Comparison of ENCODE assay signal across 15 cellular contexts in genomic region chr16:55981557-55981956, GRCh38.
A peak's percentile ranks its signal among the peaks of the same experiment; 100 is the strongest.
DNase-seq lines count a peak whose midpoint lies in the region; ATAC-seq, FAIRE-seq and TF ChIP-seq lines count a peak whose summit lies in the region.
"Had no signal": no experiment of that assay in that cellular context is flagged by ENCODE, and none has a peak within 500 bp of the region (broad histone marks: within the 10 kb centered on the region; RNA-seq: fewer than 3 reads in every experiment).

No MANE protein-coding gene starts in this region.

- no peak overlapping the region for H3K4me3 Mint-ChIP-seq in astrocyte (ENCODE audit: unreplicated experiment)
- H3K4me3 Mint-ChIP-seq: CD4-positive, CD25-positive, alpha-beta regulatory T cell had no signal

- H3K4me1 Mint-ChIP-seq in astrocyte (ENCODE audit: low read depth, unreplicated experiment): peaks cover 4% of the 10 kb centered on the region
- H3K4me1 Mint-ChIP-seq: CD4-positive, CD25-positive, alpha-beta regulatory T cell had no signal

- FAIRE-seq in astrocyte (lab: Jason Lieb, UNC): no peak
- no peak for FAIRE-seq in frontal cortex (lab: Jason Lieb, UNC)
- FAIRE-seq: GM12891 had no signal

- 8% methylated on average over 2 of the region's 2 CpGs for WGBS in smooth muscle cell (ENCODE audit: low lambda C conversion rate)

- H3F3A ChIP-seq in smooth muscle cell (ENCODE audit: low read depth): no peaks in the 10 kb centered on the region

- no peaks in the 10 kb centered on the region for H3K27me3 Mint-ChIP-seq in astrocyte (ENCODE audit: low read depth, unreplicated experiment)

- no peaks in the 10 kb centered on the region for H3K9me3 Mint-ChIP-seq in astrocyte (ENCODE audit: unreplicated experiment)

- H3K79me2 ChIP-seq in astrocyte (ENCODE audit: insufficient read depth, low read length): no peaks in the 10 kb centered on the region
- no peaks in the 10 kb centered on the region for H3K79me2 ChIP-seq in smooth muscle cell (ENCODE audit: low read depth)

- H3K9me3 ChIP-seq in astrocyte (ENCODE audit: insufficient read depth, low read depth, low read length): no peaks in the 10 kb centered on the region
- no peaks in the 10 kb centered on the region for H3K9me3 ChIP-seq in smooth muscle cell (replicated peaks; ENCODE audit: low read depth)
- H3K9me3 ChIP-seq: BLaER1 treated with 17β-estradiol and CSF1 and Interleukin-3, amounts not matched to agents 10 nM and 100 nM had no signal

- H3K4me3 ChIP-seq in astrocyte (ENCODE audit: insufficient read depth, low read depth, low read length): no peak overlapping the region
- H3K4me3 ChIP-seq in smooth muscle cell: no peak overlapping the region
- H3K4me3 ChIP-seq: BLaER1 treated with 17β-estradiol and CSF1 and Interleukin-3, amounts not matched to agents 10 nM and 100 nM; GM23248 had no signal

- H3K4me1 ChIP-seq in astrocyte (ENCODE audit: insufficient read depth, low read length) (no peaks in the 10 kb centered on the region), smooth muscle cell (ENCODE audit: low read depth) (peaks cover 9% of the 10 kb centered on the region)

- H2AFZ ChIP-seq in astrocyte (ENCODE audit: low read depth, low read length) (no peak overlapping the region), smooth muscle cell (ENCODE audit: low read depth) (no peak overlapping the region)
- H2AFZ ChIP-seq: GM23248 had no signal

- peak overlapping the region; percentile 75 for H3K27ac Mint-ChIP-seq in astrocyte (ENCODE audit: unreplicated experiment)
- H3K27ac Mint-ChIP-seq: CD4-positive, CD25-positive, alpha-beta regulatory T cell had no signal

- H3K4me2 ChIP-seq in astrocyte (ENCODE audit: low read length) (no peak overlapping the region), smooth muscle cell (peak overlapping the region; percentile 53)
- H3K4me2 ChIP-seq: BLaER1 treated with 17β-estradiol and CSF1 and Interleukin-3, amounts not matched to agents 10 nM and 100 nM had no signal

- TF ChIP-seq CTCF in astrocyte (IDR thresholded peaks at IDR 0.05; ENCODE audit: insufficient read depth, low read depth, low read length) (no peak), smooth muscle cell (IDR thresholded peaks at IDR 0.05; ENCODE audit: borderline replicate concordance, insufficient read depth, poor library complexity, severe bottlenecking) (no peak)

- no peak for ATAC-seq in HG03139 (IDR thresholded peaks at IDR 0.05; ENCODE audit: unreplicated experiment)

- H3K27me3 ChIP-seq in astrocyte (ENCODE audit: insufficient read depth, low read length) (no peaks in the 10 kb centered on the region), smooth muscle cell (ENCODE audit: low read depth) (no peaks in the 10 kb centered on the region)
- H3K27me3 ChIP-seq: BLaER1 treated with 17β-estradiol and CSF1 and Interleukin-3, amounts not matched to agents 10 nM and 100 nM had no signal

- no peak overlapping the region for H3K27ac ChIP-seq in astrocyte (ENCODE audit: low read depth, low read length)
- peak overlapping the region; percentile 52 for H3K27ac ChIP-seq in smooth muscle cell (ENCODE audit: low read depth)
- H3K27ac ChIP-seq: BLaER1 treated with 17β-estradiol and CSF1 and Interleukin-3, amounts not matched to agents 10 nM and 100 nM; GM23248 had no signal

- H3K9ac ChIP-seq in astrocyte (ENCODE audit: low read length): no peak overlapping the region
- no peak overlapping the region for H3K9ac ChIP-seq in smooth muscle cell (ENCODE audit: low read depth)
- H3K9ac ChIP-seq: BLaER1 treated with 17β-estradiol and CSF1 and Interleukin-3, amounts not matched to agents 10 nM and 100 nM; GM23248 had no signal

- no peaks in the 10 kb centered on the region for H3K36me3 Mint-ChIP-seq in astrocyte (ENCODE audit: low read depth, unreplicated experiment)
- H3K36me3 Mint-ChIP-seq: CD4-positive, CD25-positive, alpha-beta regulatory T cell had no signal

- no peaks in the 10 kb centered on the region for H4K20me1 ChIP-seq in astrocyte (ENCODE audit: insufficient read depth, low read length)
- H4K20me1 ChIP-seq in smooth muscle cell (ENCODE audit: low read depth): no peaks in the 10 kb centered on the region
- H4K20me1 ChIP-seq: BLaER1 treated with 17β-estradiol and CSF1 and Interleukin-3, amounts not matched to agents 10 nM and 100 nM had no signal

- peak; percentile 16 for DNase-seq in EH (ENCODE audit: low read depth)
- peak; percentile 13 for DNase-seq in SW480 (ENCODE audit: low spot score)
- DNase-seq in astrocyte (ENCODE audit: low read depth): no peak
- DNase-seq in smooth muscle cell (lab: John Stamatoyannopoulos, UW; ENCODE audit: unreplicated experiment): no peak
- no peak for DNase-seq in frontal cortex (ENCODE audit: low spot score in 2 of 2)
- DNase-seq in NCI-H1105 treated with DMSO at 0.1 percent for 48 hours (lab: John Stamatoyannopoulos, UW): no peak
- DNase-seq: 8988T; AML-193; CD4-positive, CD25-positive, alpha-beta regulatory T cell; DMS53; GM23248; H7 had no signal

- H3K36me3 ChIP-seq in astrocyte (ENCODE audit: insufficient read depth, low read length): no peaks in the 10 kb centered on the region
- H3K36me3 ChIP-seq in smooth muscle cell (ENCODE audit: low read depth): no peaks in the 10 kb centered on the region
- H3K36me3 ChIP-seq: BLaER1 treated with 17β-estradiol and CSF1 and Interleukin-3, amounts not matched to agents 10 nM and 100 nM had no signal

Comparison
In these comparisons a context has a peak if more than half of its experiments do, and no peak if none do; other contexts are left out.
1. DNase-seq: peak in EH (single experiment) and SW480 (single experiment); none in astrocyte (single experiment), smooth muscle cell (single experiment), frontal cortex (0 of 2) and NCI-H1105 treated with DMSO at 0.1 percent for 48 hours (single experiment).